Comparison of ENCODE assay signal across 13 cellular contexts in genomic region chr16:68367891-68368601, GRCh38. TPM values are rescaled to one million over a fixed set of nuclear protein-coding genes. Genes with fewer than 3 reads are reported as not detected.
DNase-seq lines count a peak whose midpoint lies in the region; ATAC-seq, FAIRE-seq and TF ChIP-seq lines count a peak whose summit lies in the region.
"Had no signal": no experiment of that assay in that cellular context is flagged by ENCODE, and none has a peak within 500 bp of the region (broad histone marks: within the 10 kb centered on the region; RNA-seq: fewer than 3 reads in every experiment).

No MANE protein-coding gene starts in this region.

- DNase-seq in GM12891 (ENCODE audit: insufficient read length, low spot score) (no peak), neural progenitor cell (ENCODE audit: low spot score) (no peak), Calu3 (no peak)
- DNase-seq in activated naive CD8-positive, alpha-beta T cell treated with anti-CD3 and anti-CD28 coated beads, Interleukin-2, amount 10 ng/mL, durations not matched to agents 7 days and 5 days = peak; percentile 34
- DNase-seq in activated CD8-positive, alpha-beta memory T cell treated with anti-CD3 and anti-CD28 coated beads, Interleukin-2, amount 50 U/mL, for 48 hours = no peak
- DNase-seq: activated CD4-positive, alpha-beta T cell treated with anti-CD3 and anti-CD28 coated beads, Interleukin-2, amount 50 U/mL, for 1 hour; activated effector memory CD4-positive, alpha-beta T cell treated with anti-CD3 and anti-CD28 coated beads, Interleukin-2, amount 50 U/mL, for 16 hours; NCI-H1930; NCI-H69; stimulated activated CD4-positive, alpha-beta T cell treated with anti-CD3 and anti-CD28 coated beads, Interleukin-1b, Interleukin-23, amount 100 ng/mL, for 48 hours had no signal

- no peaks in the 10 kb centered on the region for H3K36me3 ChIP-seq in neural progenitor cell
- H3K36me3 ChIP-seq: tibial nerve had no signal

- H2AFZ ChIP-seq in neural progenitor cell (replicated peaks) = no peak overlapping the region

- ATAC-seq in HG02885 (IDR thresholded peaks at IDR 0.05; ENCODE audit: poor library complexity, unreplicated experiment) (peak; percentile 9), GM21786 (IDR thresholded peaks at IDR 0.05; ENCODE audit: unreplicated experiment) (no peak)
- no peak for ATAC-seq in activated naive CD8-positive, alpha-beta T cell treated with anti-CD3 and anti-CD28 coated beads, Interleukin-2, amount 10 ng/mL, durations not matched to agents 7 days and 5 days (ENCODE audit: low read depth)

- no peak overlapping the region for H3K4me3 ChIP-seq in neural progenitor cell
- H3K4me3 ChIP-seq: tibial nerve had no signal

- no peak overlapping the region for H3K27ac ChIP-seq in neural progenitor cell
- H3K27ac ChIP-seq: tibial nerve had no signal

- no peak for TF ChIP-seq POLR2A in GM12891 (IDR thresholded peaks at IDR 0.05; ENCODE audit: low read depth, low read length)

- peaks cover 32% of the 10 kb centered on the region for H3K4me1 Mint-ChIP-seq in activated naive CD8-positive, alpha-beta T cell treated with anti-CD3 and anti-CD28 coated beads, Interleukin-2, amount 10 ng/mL, durations not matched to agents 7 days and 5 days
- peaks cover 56% of the 10 kb centered on the region for H3K4me1 Mint-ChIP-seq in neural progenitor cell
- H3K4me1 Mint-ChIP-seq in Calu3 (ENCODE audit: low read depth, unreplicated experiment) = no peaks in the 10 kb centered on the region

- H3K27me3 ChIP-seq in neural progenitor cell = no peaks in the 10 kb centered on the region

- peak overlapping the region; percentile 62 for H3K27ac Mint-ChIP-seq in activated naive CD8-positive, alpha-beta T cell treated with anti-CD3 and anti-CD28 coated beads, Interleukin-2, amount 10 ng/mL, durations not matched to agents 7 days and 5 days
- H3K27ac Mint-ChIP-seq in neural progenitor cell = peak overlapping the region; percentile 91
- no peak overlapping the region for H3K27ac Mint-ChIP-seq in Calu3 (ENCODE audit: unreplicated experiment)

- no peaks in the 10 kb centered on the region for H4K20me1 ChIP-seq in neural progenitor cell (ENCODE audit: low read depth)

- no peak overlapping the region for H3K4me2 ChIP-seq in neural progenitor cell

- CTCF ChIA-PET in Calu3 (lab: Charles Lee) = interaction anchor here (2.1 kb wide), 1 partner anchor 10 kb away, joined by 4 read pairs; no protein-coding TSS in a partner anchor

- FAIRE-seq in GM12891 (lab: Jason Lieb, UNC) = peak; percentile 80

- H3K4me1 ChIP-seq in neural progenitor cell = peaks cover 30% of the 10 kb centered on the region

- POLR2A ChIA-PET in activated naive CD8-positive, alpha-beta T cell treated with anti-CD3 and anti-CD28 coated beads, Interleukin-2, amount 10 ng/mL, durations not matched to agents 7 days and 5 days (lab: Charles Lee) = interaction anchor here (3.7 to 3.8 kb wide), 2 partner anchors 11 to 12 kb away, joined by 15 to 27 read pairs; no protein-coding TSS in a partner anchor

- no TSS peak for BruUV-seq in Calu3 (replicated peaks; lab: Mats Ljungman, UMichigan)

- no peak overlapping the region for H3K9ac ChIP-seq in neural progenitor cell

- H3K9me3 ChIP-seq in neural progenitor cell (ENCODE audit: low read depth) = no peaks in the 10 kb centered on the region
- H3K9me3 ChIP-seq: tibial nerve had no signal

- peak overlapping the region; percentile 75 for H3K4me3 Mint-ChIP-seq in activated naive CD8-positive, alpha-beta T cell treated with anti-CD3 and anti-CD28 coated beads, Interleukin-2, amount 10 ng/mL, durations not matched to agents 7 days and 5 days
- peak overlapping the region; percentile 61 for H3K4me3 Mint-ChIP-seq in neural progenitor cell
- no peak overlapping the region for H3K4me3 Mint-ChIP-seq in Calu3 (ENCODE audit: low read depth, unreplicated experiment)

- H3K79me2 ChIP-seq in neural progenitor cell (ENCODE audit: low read depth) = no peaks in the 10 kb centered on the region

- H3K36me3 Mint-ChIP-seq in activated naive CD8-positive, alpha-beta T cell treated with anti-CD3 and anti-CD28 coated beads, Interleukin-2, amount 10 ng/mL, durations not matched to agents 7 days and 5 days = peaks cover 5% of the 10 kb centered on the region
- H3K36me3 Mint-ChIP-seq in neural progenitor cell (no peaks in the 10 kb centered on the region), Calu3 (ENCODE audit: insufficient read depth, unreplicated experiment) (peaks cover 15% of the 10 kb centered on the region)

- H3F3A ChIP-seq in neural progenitor cell (ENCODE audit: low read depth) = no peaks in the 10 kb centered on the region

- TF ChIP-seq CTCF in neural progenitor cell (IDR thresholded peaks at IDR 0.05) (no peak), Calu3 (IDR thresholded peaks at IDR 0.05; ENCODE audit: unreplicated experiment) (no peak)

- H3K9me3 Mint-ChIP-seq in activated naive CD8-positive, alpha-beta T cell treated with anti-CD3 and anti-CD28 coated beads, Interleukin-2, amount 10 ng/mL, durations not matched to agents 7 days and 5 days = no peaks in the 10 kb centered on the region
- no peaks in the 10 kb centered on the region for H3K9me3 Mint-ChIP-seq in neural progenitor cell
- no peaks in the 10 kb centered on the region for H3K9me3 Mint-ChIP-seq in Calu3 (ENCODE audit: low read depth, unreplicated experiment)

- H3K27me3 Mint-ChIP-seq in activated naive CD8-positive, alpha-beta T cell treated with anti-CD3 and anti-CD28 coated beads, Interleukin-2, amount 10 ng/mL, durations not matched to agents 7 days and 5 days = peaks cover 22% of the 10 kb centered on the region
- peaks cover 13% of the 10 kb centered on the region for H3K27me3 Mint-ChIP-seq in neural progenitor cell (ENCODE audit: insufficient read depth, low read depth)
- peaks cover 55% of the 10 kb centered on the region for H3K27me3 Mint-ChIP-seq in Calu3 (ENCODE audit: unreplicated experiment)

- intact Hi-C loops in Calu3 (cut with micrococcal nuclease; ENCODE audit: unreplicated experiment) = no loop called here

TF ChIP-seq in GM12891, 5 proteins besides CTCF, POLR2A, EP300 and RAD21:
- no peak for TF ChIP-seq POLR2AphosphoS5 (IDR thresholded peaks at IDR 0.05; ENCODE audit: low read depth, low read length)
- no peak for TF ChIP-seq PAX5 (IDR thresholded peaks at IDR 0.05; ENCODE audit: insufficient read depth, low read length, severe bottlenecking)
- TF ChIP-seq POU2F2 (IDR thresholded peaks at IDR 0.05; ENCODE audit: low read depth, low read length) = no peak
- TF ChIP-seq SPI1 (IDR thresholded peaks at IDR 0.05; ENCODE audit: low read depth, low read length) = no peak
- TF ChIP-seq TAF1 (IDR thresholded peaks at IDR 0.05; ENCODE audit: low read depth, low read length) = no peak

RNA-seq across cellular contexts. Expression of gene PRMT7, which starts 57.2 kb away (rescaled TPM):
- polyA plus RNA-seq in GM12891 (2012; ENCODE audit: low read depth, missing spikeins) = 49.7 TPM
- total RNA-seq in activated naive CD8-positive, alpha-beta T cell treated with anti-CD3 and anti-CD28 coated beads, Interleukin-2, amount 10 ng/mL, durations not matched to agents 7 days and 5 days = 10 to 100 TPM; 85.7 to 87.3 TPM
- 70.2 and 79.7 TPM in 2 replicates for total RNA-seq in neural progenitor cell (ENCODE audit: low replicate concordance)
- 49.4 and 57.8 TPM in 2 replicates for total RNA-seq in Calu3 (2022)

RNA-seq across cellular contexts. Expression of gene SLC7A6OS, which starts 57.3 kb away (rescaled TPM):
- 14.2 TPM for polyA plus RNA-seq in GM12891 (2012; ENCODE audit: low read depth, missing spikeins)
- 10 to 100 TPM; 38.2 to 44.4 TPM for total RNA-seq in activated naive CD8-positive, alpha-beta T cell treated with anti-CD3 and anti-CD28 coated beads, Interleukin-2, amount 10 ng/mL, durations not matched to agents 7 days and 5 days
- total RNA-seq in neural progenitor cell (ENCODE audit: low replicate concordance) (18.7 and 18.8 TPM in 2 replicates), Calu3 (2022) (28.4 and 34.9 TPM in 2 replicates)
